Comparison of ENCODE assay signal across 1 cellular context in the genomic region with DNA sequence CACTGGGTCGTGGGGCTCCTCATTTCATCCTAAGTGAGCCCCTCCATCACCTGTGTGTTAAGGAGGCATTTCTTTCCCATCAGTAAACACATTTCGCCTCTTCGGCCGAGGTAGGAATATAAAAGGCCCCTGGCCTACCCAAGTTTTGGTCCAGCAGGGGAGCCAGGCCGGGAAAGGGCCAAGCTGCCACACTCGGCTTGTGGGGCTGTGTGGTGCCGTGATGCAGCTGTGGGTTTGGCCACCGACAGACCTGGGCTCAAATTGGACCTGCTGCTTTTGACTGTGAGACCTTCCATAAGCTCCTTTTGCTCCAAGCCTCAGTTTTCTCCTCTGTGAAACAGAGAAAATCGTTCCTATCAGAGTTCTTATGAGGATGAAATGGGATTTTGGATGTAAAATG.
TF ChIP-seq lines count a peak whose summit lies in the region.

No MANE protein-coding gene starts in this region.

TF ChIP-seq in liver, 16 proteins besides CTCF, POLR2A, EP300 and RAD21 (continued from another document):
- TF ChIP-seq REST (IDR thresholded peaks at IDR 0.05), result no peak
- TF ChIP-seq, protein P1, sequence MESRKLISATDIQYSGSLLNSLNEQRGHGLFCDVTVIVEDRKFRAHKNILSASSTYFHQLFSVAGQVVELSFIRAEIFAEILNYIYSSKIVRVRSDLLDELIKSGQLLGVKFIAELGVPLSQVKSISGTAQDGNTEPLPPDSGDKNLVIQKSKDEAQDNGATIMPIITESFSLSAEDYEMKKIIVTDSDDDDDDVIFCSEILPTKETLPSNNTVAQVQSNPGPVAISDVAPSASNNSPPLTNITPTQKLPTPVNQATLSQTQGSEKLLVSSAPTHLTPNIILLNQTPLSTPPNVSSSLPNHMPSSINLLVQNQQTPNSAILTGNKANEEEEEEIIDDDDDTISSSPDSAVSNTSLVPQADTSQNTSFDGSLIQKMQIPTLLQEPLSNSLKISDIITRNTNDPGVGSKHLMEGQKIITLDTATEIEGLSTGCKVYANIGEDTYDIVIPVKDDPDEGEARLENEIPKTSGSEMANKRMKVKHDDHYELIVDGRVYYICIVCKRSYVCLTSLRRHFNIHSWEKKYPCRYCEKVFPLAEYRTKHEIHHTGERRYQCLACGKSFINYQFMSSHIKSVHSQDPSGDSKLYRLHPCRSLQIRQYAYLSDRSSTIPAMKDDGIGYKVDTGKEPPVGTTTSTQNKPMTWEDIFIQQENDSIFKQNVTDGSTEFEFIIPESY (IDR thresholded peaks at IDR 0.05), result no peak
- no peak for TF ChIP-seq HNF4G (IDR thresholded peaks at IDR 0.05)
- TF ChIP-seq MAX (IDR thresholded peaks at IDR 0.05), result no peak
- no peak for TF ChIP-seq SP1 (IDR thresholded peaks at IDR 0.05)
- no peak for TF ChIP-seq FOXA1 (IDR thresholded peaks at IDR 0.05)
- TF ChIP-seq TAF1 (conservative IDR thresholded peaks at IDR 0.05), result no peak
- no peak for TF ChIP-seq NR2F2 (IDR thresholded peaks at IDR 0.05)
- TF ChIP-seq FOXA2 (IDR thresholded peaks at IDR 0.05), result no peak
- no peak for TF ChIP-seq JUND (IDR thresholded peaks at IDR 0.05)
